23 cellular contexts compared by ENCODE assay signal in the genomic region with DNA sequence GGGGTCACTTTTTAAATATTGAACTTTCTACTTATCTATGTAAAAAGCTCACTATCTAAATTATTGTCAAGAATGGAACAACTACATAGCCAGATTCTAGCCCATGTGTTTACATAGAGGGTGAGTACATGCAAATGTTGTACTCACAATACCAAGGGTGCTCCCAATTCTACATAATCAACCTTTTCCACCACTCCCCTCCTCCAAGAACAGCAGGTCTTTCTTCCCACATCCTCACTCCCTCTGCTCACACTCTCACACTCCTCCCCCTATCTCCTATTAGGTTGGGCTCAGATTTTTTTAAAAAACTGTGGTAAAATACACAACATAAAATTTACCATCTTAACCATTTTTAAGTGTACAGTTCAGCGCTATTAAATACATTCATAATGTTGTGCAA.
"Had no signal": no experiment of that assay in that cellular context is flagged by ENCODE, and none has a peak within 500 bp of the region (broad histone marks: within the 10 kb centered on the region; RNA-seq: fewer than 3 reads in every experiment).

No MANE protein-coding gene starts in this region.

- H3K27me3 Mint-ChIP-seq: naive thymus-derived CD4-positive, alpha-beta T cell; stimulated activated naive B cell treated with anti-CD40 and anti-IgM and Interleukin-4, amounts not matched to agents 10 μg/mL and 1 μg/mL and 100 μg/mL, for 72 hours; stimulated activated naive CD8-positive, alpha-beta T cell treated with anti-CD3 and anti-CD28 coated beads, Interleukin-15, Interleukin-2, amounts not matched to agents 100 ng/mL and 50 ng/mL, for 24 hours had no signal

- H3K79me2 ChIP-seq: hepatocyte had no signal

- DNase-seq: dorsolateral prefrontal cortex; effector CD4-positive, alpha-beta T cell; foreskin fibroblast; gastrocnemius medialis; heart left ventricle; left cardiac atrium; left lung; mesenchymal stem cell; midbrain; naive thymus-derived CD4-positive, alpha-beta T cell; nucleus accumbens; stimulated activated CD4-positive, alpha-beta T cell treated with anti-CD3 and anti-CD28 coated beads, Interleukin-4, amount 100 ng/mL, for 4 hours; stimulated activated naive B cell treated with anti-CD40 and anti-IgM and Interleukin-4, amounts not matched to agents 10 μg/mL and 1 μg/mL and 100 μg/mL, for 72 hours; transverse colon; upper lobe of right lung; uterus had no signal

- H3K4me3 ChIP-seq: dorsolateral prefrontal cortex, gastrocnemius medialis, heart left ventricle, hepatocyte, left lung, prostate gland, right atrium auricular region, suprapubic skin, transverse colon, upper lobe of right lung, uterus had no signal

- H3K9me3 ChIP-seq: gastrocnemius medialis, prostate gland, right atrium auricular region, suprapubic skin, transverse colon, upper lobe of right lung, uterus had no signal

- H3K27ac ChIP-seq: dorsolateral prefrontal cortex, epithelial cell of prostate, gastrocnemius medialis, heart left ventricle, hepatocyte, left lung, prostate gland, right atrium auricular region, suprapubic skin, transverse colon, upper lobe of right lung, uterus had no signal

- H3K36me3 ChIP-seq: gastrocnemius medialis, heart left ventricle, left lung, prostate gland, right atrium auricular region, suprapubic skin, transverse colon, upper lobe of right lung, uterus had no signal

- H3K4me1 Mint-ChIP-seq: naive thymus-derived CD4-positive, alpha-beta T cell; nephron; stimulated activated naive B cell treated with anti-CD40 and anti-IgM and Interleukin-4, amounts not matched to agents 10 μg/mL and 1 μg/mL and 100 μg/mL, for 72 hours had no signal

- H3K27me3 ChIP-seq: dorsolateral prefrontal cortex, gastrocnemius medialis, heart left ventricle, hepatocyte, left lung, right atrium auricular region, suprapubic skin, transverse colon, upper lobe of right lung, uterus had no signal

- H3K4me1 ChIP-seq: gastrocnemius medialis, heart left ventricle, left lung, prostate gland, right atrium auricular region, transverse colon, upper lobe of right lung, uterus had no signal

- H3K27ac Mint-ChIP-seq: naive thymus-derived CD4-positive, alpha-beta T cell; nephron; stimulated activated naive B cell treated with anti-CD40 and anti-IgM and Interleukin-4, amounts not matched to agents 10 μg/mL and 1 μg/mL and 100 μg/mL, for 72 hours; stimulated activated naive CD8-positive, alpha-beta T cell treated with anti-CD3 and anti-CD28 coated beads, Interleukin-15, Interleukin-2, amounts not matched to agents 100 ng/mL and 50 ng/mL, for 24 hours had no signal

- H3K4me3 Mint-ChIP-seq: naive thymus-derived CD4-positive, alpha-beta T cell; nephron; stimulated activated naive B cell treated with anti-CD40 and anti-IgM and Interleukin-4, amounts not matched to agents 10 μg/mL and 1 μg/mL and 100 μg/mL, for 72 hours; stimulated activated naive CD8-positive, alpha-beta T cell treated with anti-CD3 and anti-CD28 coated beads, Interleukin-15, Interleukin-2, amounts not matched to agents 100 ng/mL and 50 ng/mL, for 24 hours had no signal

- H3K4me2 ChIP-seq: hepatocyte had no signal

- H2AFZ ChIP-seq: hepatocyte had no signal
